9 cellular contexts compared by ENCODE assay signal in genomic region chr3:188683032-188683491, GRCh38.
A peak's percentile ranks its signal among the peaks of the same experiment; 100 is the strongest.
DNase-seq lines count a peak whose midpoint lies in the region; FAIRE-seq and TF ChIP-seq lines count a peak whose summit lies in the region.
"Had no signal": no experiment of that assay in that cellular context is flagged by ENCODE, and none has a peak within 500 bp of the region (broad histone marks: within the 10 kb centered on the region; RNA-seq: fewer than 3 reads in every experiment).

No MANE protein-coding gene starts in this region.

- no peak overlapping the region for H2AFZ ChIP-seq in ACC112 (ENCODE audit: low read length, unreplicated experiment)
- H2AFZ ChIP-seq in mesenchymal stem cell (ENCODE audit: low read depth, low read length), result no peak overlapping the region

- no peak overlapping the region for H3K4me3 ChIP-seq in ACC112 (ENCODE audit: low read depth, low read length)
- no peak overlapping the region for H3K4me3 ChIP-seq in astrocyte of the spinal cord (ENCODE audit: low read depth, low read length)
- peak overlapping the region in 1 of 2 experiments; percentile 12 for H3K4me3 ChIP-seq in mesenchymal stem cell (ENCODE audit: insufficient read depth in 1 of 2, low read depth in 1 of 2, low read length in 2 of 2)

- TF ChIP-seq CTCF in astrocyte of the spinal cord (IDR thresholded peaks at IDR 0.05; ENCODE audit: low read depth, low read length), result no peak

- no peak overlapping the region for H3K4me2 ChIP-seq in mesenchymal stem cell (ENCODE audit: low read length, poor library complexity, severe bottlenecking)

- no peak overlapping the region for H2BK12ac ChIP-seq in mesenchymal stem cell (ENCODE audit: low read length in 2 of 2)

- H3K4ac ChIP-seq in mesenchymal stem cell (ENCODE audit: low read depth in 1 of 2, low read length in 2 of 2), result no peak overlapping the region

- no peaks in the 10 kb centered on the region for H3K36me3 ChIP-seq in ACC112 (ENCODE audit: insufficient read depth, low read length)
- H3K36me3 ChIP-seq in mesenchymal stem cell (ENCODE audit: control insufficient read depth in 1 of 2, insufficient read depth in 2 of 2, low read depth in 1 of 2, low read length in 2 of 2), result no peaks in the 10 kb centered on the region

- no peak overlapping the region for H2BK120ac ChIP-seq in mesenchymal stem cell (ENCODE audit: low read depth, low read length)

- DNase-seq in H4 (ENCODE audit: low spot score), result peak; percentile 77
- peak; percentile 97 for DNase-seq in astrocyte of the spinal cord (ENCODE audit: low read depth, low spot score)
- peak; percentile 96 for DNase-seq in mesenchymal stem cell
- DNase-seq in frontal cortex (ENCODE audit: low spot score in 2 of 2), result no peak
- no peak for DNase-seq in HEK293T (ENCODE audit: extremely low spot score)
- no peak for DNase-seq in GM19240 (ENCODE audit: insufficient read length, low spot score)
- no peak for DNase-seq in D341Med (ENCODE audit: low spot score)

- no peak overlapping the region for H3K14ac ChIP-seq in mesenchymal stem cell (ENCODE audit: low read length in 2 of 2)

- H3K4me1 ChIP-seq in ACC112 (ENCODE audit: control insufficient read depth, insufficient read depth, low read length, unreplicated experiment) (peaks cover 33% of the 10 kb centered on the region), mesenchymal stem cell (ENCODE audit: control insufficient read depth, insufficient read depth, low read depth, low read length) (peaks cover 5% of the 10 kb centered on the region)

- WGBS in mesenchymal stem cell, result 33% methylated on average over 2 of the region's 3 CpGs

- peak overlapping the region; percentile 21 for H2AK5ac ChIP-seq in mesenchymal stem cell (ENCODE audit: low read length, severe bottlenecking)

- no peak overlapping the region for H3K18ac ChIP-seq in mesenchymal stem cell (ENCODE audit: low read depth in 1 of 2, low read length in 2 of 2)

- FAIRE-seq in frontal cortex (lab: Jason Lieb, UNC), result no peak
- FAIRE-seq: TTC549 had no signal

- no peak overlapping the region for H4K91ac ChIP-seq in mesenchymal stem cell (ENCODE audit: low read length)

- H2BK5ac ChIP-seq in mesenchymal stem cell (ENCODE audit: low read depth, low read length, poor library complexity, severe bottlenecking), result no peak overlapping the region

- CTCF ChIA-PET in HEK293T (lab: Yijun Ruan, JAX), result no interaction called here

- no peaks in the 10 kb centered on the region for H3K9me3 ChIP-seq in mesenchymal stem cell (ENCODE audit: control insufficient read depth, low read length)

- peak overlapping the region; percentile 62 for H3K9ac ChIP-seq in mesenchymal stem cell (ENCODE audit: low read length)

- no peak overlapping the region for H4K8ac ChIP-seq in mesenchymal stem cell (ENCODE audit: low read length)

- H2BK15ac ChIP-seq in mesenchymal stem cell (ENCODE audit: low read depth, poor library complexity, severe bottlenecking), result no peak overlapping the region

- no peaks in the 10 kb centered on the region for H3K79me2 ChIP-seq in ACC112 (ENCODE audit: control insufficient read depth, insufficient read depth, low read length, unreplicated experiment)

- in situ Hi-C loops in astrocyte of the spinal cord (cut with HindIII; ENCODE audit: low sequenced_read_pairs), result no loop called here

- no peak overlapping the region for H3K23ac ChIP-seq in mesenchymal stem cell (ENCODE audit: low read length in 2 of 2)

- POLR2A ChIA-PET in HEK293T (lab: Yijun Ruan, JAX), result no interaction called here

- H3K27me3 ChIP-seq in ACC112 (ENCODE audit: insufficient read depth, low read length), result no peaks in the 10 kb centered on the region
- no peaks in the 10 kb centered on the region for H3K27me3 ChIP-seq in mesenchymal stem cell (ENCODE audit: control insufficient read depth in 1 of 2, insufficient read depth in 1 of 2, low read length in 2 of 2)

- H3K79me1 ChIP-seq in mesenchymal stem cell (replicated peaks; ENCODE audit: low read length, poor library complexity, severe bottlenecking), result peaks cover 17% of the 10 kb centered on the region

- H3K27ac ChIP-seq in ACC112 (ENCODE audit: low read depth, low read length), result peak overlapping the region; percentile 90
- H3K27ac ChIP-seq in mesenchymal stem cell (ENCODE audit: low read length, poor library complexity, severe bottlenecking), result peak overlapping the region; percentile 66

TF ChIP-seq in HEK293T, 16 proteins besides CTCF, POLR2A, EP300 and RAD21:
- TF ChIP-seq FOXK2 (IDR thresholded peaks at IDR 0.05) (no peak), SUZ12 (IDR thresholded peaks at IDR 0.05) (no peak), ELF4 (IDR thresholded peaks at IDR 0.05) (no peak), FOXA1 (IDR thresholded peaks at IDR 0.05) (no peak), HDGF (IDR thresholded peaks at IDR 0.05; ENCODE audit: borderline replicate concordance) (no peak), TARDBP (IDR thresholded peaks at IDR 0.05) (no peak), PKNOX1 (IDR thresholded peaks at IDR 0.05) (no peak), L3MBTL2 (conservative IDR thresholded peaks at IDR 0.05) (no peak), CTBP1 (IDR thresholded peaks at IDR 0.05; ENCODE audit: borderline replicate concordance) (no peak), ZNF384 (IDR thresholded peaks at IDR 0.05) (no peak), NFRKB (IDR thresholded peaks at IDR 0.05) (no peak), BHLHE40 (IDR thresholded peaks at IDR 0.05; ENCODE audit: borderline replicate concordance) (no peak), FOXM1 (IDR thresholded peaks at IDR 0.05; ENCODE audit: borderline replicate concordance) (no peak), ARNT (IDR thresholded peaks at IDR 0.05) (no peak), SP1 (IDR thresholded peaks at IDR 0.05) (no peak), LEF1 (IDR thresholded peaks at IDR 0.05; ENCODE audit: borderline replicate concordance) (no peak)

Comparison
In these comparisons a context has a peak if more than half of its experiments do, and no peak if none do; other contexts are left out.
1. DNase-seq: peak in H4 (single experiment), astrocyte of the spinal cord (single experiment) and mesenchymal stem cell (single experiment); none in frontal cortex (0 of 2), HEK293T (single experiment), GM19240 (single experiment) and D341Med (single experiment).